12 cellular contexts compared by ENCODE assay signal in the genomic region with DNA sequence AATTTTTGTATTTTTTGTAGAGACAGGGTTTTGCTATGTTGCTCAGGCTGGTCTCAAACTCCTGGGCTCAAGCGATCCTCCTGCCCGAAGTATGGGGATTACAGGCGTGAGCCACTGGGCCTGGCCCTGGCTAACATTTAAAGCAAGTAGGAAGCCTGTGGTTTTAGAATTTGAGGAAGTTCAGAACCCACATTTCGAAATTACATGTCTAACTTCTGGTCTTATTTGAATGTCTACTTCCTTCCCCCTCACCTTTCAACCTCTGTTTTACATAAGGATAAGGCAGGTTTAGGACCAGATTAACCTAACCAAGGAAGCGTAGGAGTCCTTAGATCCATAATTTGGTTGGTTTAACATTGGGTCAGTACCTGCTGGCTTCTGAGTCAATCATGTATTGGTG.
DNase-seq lines count a peak whose midpoint lies in the region; ATAC-seq, FAIRE-seq and TF ChIP-seq lines count a peak whose summit lies in the region.
"Had no signal": no experiment of that assay in that cellular context is flagged by ENCODE, and none has a peak within 500 bp of the region (broad histone marks: within the 10 kb centered on the region; RNA-seq: fewer than 3 reads in every experiment).

No MANE protein-coding gene starts in this region.

- no peak for FAIRE-seq in D721Med (lab: Jason Lieb, UNC)

- POLR2A ChIA-PET in CD4-positive, alpha-beta T cell (lab: Charles Lee), result no interaction called here

- CTCF ChIA-PET in CD4-positive, alpha-beta T cell (lab: Charles Lee), result interaction anchor here (1.3 kb wide), 1 partner anchor 30 kb away, joined by 3 read pairs; no protein-coding TSS in a partner anchor

- H3K4me1 Mint-ChIP-seq in CD4-positive, alpha-beta T cell (ENCODE audit: low read depth), result peaks cover 5% of the 10 kb centered on the region

- peak; percentile 80 for ATAC-seq in GM19463 (IDR thresholded peaks at IDR 0.05; ENCODE audit: unreplicated experiment)
- peak; percentile 83 for ATAC-seq in HG03103 (IDR thresholded peaks at IDR 0.05; ENCODE audit: low read depth, unreplicated experiment)
- ATAC-seq in CD4-positive, alpha-beta T cell (ENCODE audit: poor library complexity), result no peak

- H3K27me3 ChIP-seq in CD4-positive, alpha-beta T cell (ENCODE audit: control insufficient read depth, insufficient read depth, low read length), result no peaks in the 10 kb centered on the region

- no peaks in the 10 kb centered on the region for H3K9me3 ChIP-seq in CD4-positive, alpha-beta T cell (ENCODE audit: control insufficient read depth, low read length)

- peaks cover 7% of the 10 kb centered on the region for H3K27me3 Mint-ChIP-seq in CD4-positive, alpha-beta T cell

- H3K4me3 Mint-ChIP-seq in CD4-positive, alpha-beta T cell, result no peak overlapping the region

- intact Hi-C loops in CD4-positive, alpha-beta T cell (cut with DNase I, micrococcal nuclease), result no loop called here

- no peak overlapping the region for H3K27ac ChIP-seq in CD4-positive, alpha-beta T cell (ENCODE audit: low read depth, low read length)
- H3K27ac ChIP-seq: PC-9, skin epidermis had no signal

- no peaks in the 10 kb centered on the region for H3K36me3 Mint-ChIP-seq in CD4-positive, alpha-beta T cell (ENCODE audit: low read depth)

- no peaks in the 10 kb centered on the region for H3K9me3 Mint-ChIP-seq in CD4-positive, alpha-beta T cell

- no peak for TF ChIP-seq CTCF in D721Med (IDR thresholded peaks at IDR 0.05; ENCODE audit: insufficient read depth, missing control alignments)
- TF ChIP-seq CTCF in CD4-positive, alpha-beta T cell (IDR thresholded peaks at IDR 0.05), result no peak

- DNase-seq in GDM1 (lab: John Stamatoyannopoulos, UW) (peak; percentile 19), RPMI8226 (peak; percentile 27), D721Med (ENCODE audit: insufficient read length, low spot score) (no peak)
- no peak for DNase-seq in stimulated activated CD8-positive, alpha-beta memory T cell treated with anti-CD3 and anti-CD28 coated beads, Interleukin-4, amount 100 ng/mL, for 48 hours
- DNase-seq in CD4-positive, alpha-beta T cell, result no peak
- DNase-seq in stimulated activated naive CD4-positive, alpha-beta T cell treated with Interleukin-2 at 50 U/mL for 16 hours (lab: John Stamatoyannopoulos, UW), result no peak
- DNase-seq: activated T-cell treated with anti-CD3 and anti-CD28 coated beads, Interleukin-2, amount 50 U/mL, for 1 hour; left cardiac atrium; PC-9 had no signal

- no peak overlapping the region for H3K27ac Mint-ChIP-seq in CD4-positive, alpha-beta T cell

Comparison
In these comparisons a context has a peak if more than half of its experiments do, and no peak if none do; other contexts are left out.
1. DNase-seq: peak in GDM1 (single experiment) and RPMI8226 (single experiment); none in stimulated activated CD8-positive, alpha-beta memory T cell treated with anti-CD3 and anti-CD28 coated beads, Interleukin-4, amount 100 ng/mL, for 48 hours (single experiment), D721Med (single experiment), CD4-positive, alpha-beta T cell (0 of 10) and stimulated activated naive CD4-positive, alpha-beta T cell treated with Interleukin-2 at 50 U/mL for 16 hours (single experiment).